Comparison of ENCODE assay signal across 22 cellular contexts in the genomic region with DNA sequence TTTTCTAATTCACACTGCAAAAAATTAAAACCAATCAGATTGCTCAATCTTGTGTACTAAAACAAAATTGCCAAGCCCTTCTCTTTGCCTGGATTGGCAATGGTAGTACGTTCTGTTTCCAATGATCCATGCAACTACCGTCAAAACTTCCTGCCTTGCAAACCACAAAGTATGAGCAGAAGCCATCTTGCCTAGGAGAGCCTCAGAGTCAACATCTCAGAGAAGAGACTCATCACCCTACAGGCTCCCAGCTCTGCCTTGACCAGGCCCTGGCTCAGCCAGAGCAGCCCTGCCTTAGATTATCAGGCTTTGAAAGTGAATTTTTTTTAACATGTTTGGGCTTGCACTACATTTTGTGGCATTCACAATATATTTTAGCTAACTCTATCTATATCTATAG.
"Had no signal": no experiment of that assay in that cellular context is flagged by ENCODE, and none has a peak within 500 bp of the region (broad histone marks: within the 10 kb centered on the region; RNA-seq: fewer than 3 reads in every experiment).

No MANE protein-coding gene starts in this region.

- H3K9me3 ChIP-seq: prostate gland, right lobe of liver, testis, upper lobe of left lung had no signal

- H3K27ac ChIP-seq: brain microvascular endothelial cell, prostate gland, right lobe of liver, testis, upper lobe of left lung had no signal

- H3K27ac Mint-ChIP-seq: activated CD4-positive, alpha-beta T cell treated with anti-CD3 and anti-CD28 coated beads, Interleukin-2, amount 10 ng/mL, durations not matched to agents 7 days and 5 days; activated naive CD8-positive, alpha-beta T cell; nephron; stimulated activated naive CD8-positive, alpha-beta T cell treated with anti-CD3 and anti-CD28 coated beads, Interleukin-15, amount 100 ng/mL, for 72 hours; WTC11 had no signal

- H3K4me1 ChIP-seq: prostate gland, right lobe of liver, testis, upper lobe of left lung had no signal

- FAIRE-seq: endothelial cell of umbilical vein had no signal

- H3K27me3 ChIP-seq: brain microvascular endothelial cell, right lobe of liver, testis, upper lobe of left lung had no signal

- H3K4me1 Mint-ChIP-seq: activated CD4-positive, alpha-beta T cell treated with anti-CD3 and anti-CD28 coated beads, Interleukin-2, amount 10 ng/mL, durations not matched to agents 7 days and 5 days; nephron; stimulated activated naive CD8-positive, alpha-beta T cell treated with anti-CD3 and anti-CD28 coated beads, Interleukin-15, amount 100 ng/mL, for 72 hours; WTC11 had no signal

- H3K36me3 ChIP-seq: brain microvascular endothelial cell, prostate gland, right lobe of liver, upper lobe of left lung had no signal

- H3K27me3 Mint-ChIP-seq: activated CD4-positive, alpha-beta T cell treated with anti-CD3 and anti-CD28 coated beads, Interleukin-2, amount 10 ng/mL, durations not matched to agents 7 days and 5 days; activated naive CD8-positive, alpha-beta T cell; stimulated activated naive CD8-positive, alpha-beta T cell treated with anti-CD3 and anti-CD28 coated beads, Interleukin-15, amount 100 ng/mL, for 72 hours had no signal

- H3K4me3 Mint-ChIP-seq: activated CD4-positive, alpha-beta T cell treated with anti-CD3 and anti-CD28 coated beads, Interleukin-2, amount 10 ng/mL, durations not matched to agents 7 days and 5 days; activated naive CD8-positive, alpha-beta T cell; nephron; stimulated activated naive CD8-positive, alpha-beta T cell treated with anti-CD3 and anti-CD28 coated beads, Interleukin-15, amount 100 ng/mL, for 72 hours; WTC11 had no signal

- H3K4me3 ChIP-seq: prostate gland, right lobe of liver, testis, upper lobe of left lung had no signal

- DNase-seq: activated CD4-positive, alpha-beta T cell treated with anti-CD3 and anti-CD28 coated beads, Interleukin-2, amount 10 ng/mL, durations not matched to agents 7 days and 5 days; activated CD8-positive, alpha-beta memory T cell treated with anti-CD3 and anti-CD28 coated beads for 24 hours; activated gamma-delta T cell treated with Interleukin-2 at 50 U/mL for 16 hours; amygdala; brain microvascular endothelial cell; cerebellar nuclear complex; effector CD8-positive, alpha-beta T cell; hypothalamus; kidney glomerular epithelial cell; left ventricle myocardium superior; mesendoderm; occipital lobe; right lobe of liver; stimulated activated naive CD8-positive, alpha-beta T cell treated with anti-CD3 and anti-CD28 coated beads, Interleukin-15, amount 100 ng/mL, for 72 hours; T-helper 2 cell; testis; upper lobe of left lung had no signal

- H3K9me3 Mint-ChIP-seq: activated CD4-positive, alpha-beta T cell treated with anti-CD3 and anti-CD28 coated beads, Interleukin-2, amount 10 ng/mL, durations not matched to agents 7 days and 5 days; nephron; stimulated activated naive CD8-positive, alpha-beta T cell treated with anti-CD3 and anti-CD28 coated beads, Interleukin-15, amount 100 ng/mL, for 72 hours; WTC11 had no signal

- H3K36me3 Mint-ChIP-seq: activated naive CD8-positive, alpha-beta T cell; WTC11 had no signal
